ENCODE assay signal across 11 cellular contexts in the genomic region with DNA sequence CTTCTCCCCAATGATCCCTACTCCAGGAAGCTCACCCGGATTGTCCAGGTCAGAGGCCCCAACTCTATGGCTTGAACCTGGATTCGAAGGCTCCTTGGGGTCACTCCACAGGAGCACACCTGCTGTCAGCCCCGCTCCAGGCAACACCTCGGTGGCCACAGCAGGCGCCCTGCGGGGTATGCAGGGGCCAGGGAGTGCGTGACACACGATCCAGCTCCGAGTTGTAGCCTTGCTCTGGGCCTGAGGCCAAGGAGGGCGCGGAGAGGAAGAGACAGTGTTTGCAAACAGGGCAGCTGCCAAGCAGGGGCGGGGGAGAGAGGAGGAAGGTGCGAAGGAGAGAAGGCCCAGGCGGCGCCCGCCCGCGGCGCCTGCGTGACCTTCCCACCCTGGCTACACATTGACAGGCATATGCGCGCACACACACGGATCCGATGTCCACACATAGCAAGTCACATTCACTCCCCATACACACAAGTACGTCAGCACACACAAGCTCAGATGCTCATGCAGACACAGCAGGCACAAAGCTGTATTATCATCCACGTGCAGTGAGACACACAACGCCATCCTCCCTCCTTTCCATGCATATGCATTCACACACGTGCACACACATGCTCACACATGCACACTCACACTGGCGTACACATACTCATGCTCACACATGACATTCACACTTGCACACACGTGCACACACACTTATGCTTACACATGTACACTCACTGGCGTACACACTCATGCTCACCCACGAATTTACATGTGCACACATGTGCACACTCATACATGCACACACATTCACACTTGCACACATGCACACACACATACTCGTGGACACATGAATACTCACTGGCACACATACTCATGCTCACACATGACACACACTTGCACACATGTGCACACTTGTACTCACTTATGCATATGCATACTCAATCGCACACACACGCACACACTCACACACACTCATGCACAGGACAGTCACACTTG. TPM values are rescaled to one million over a fixed set of nuclear protein-coding genes. Genes with fewer than 3 reads are reported as not detected.
DNase-seq lines count a peak whose midpoint lies in the region; ATAC-seq and TF ChIP-seq lines count a peak whose summit lies in the region.
"Had no signal": no experiment of that assay in that cellular context is flagged by ENCODE, and none has a peak within 500 bp of the region (broad histone marks: within the 10 kb centered on the region; RNA-seq: fewer than 3 reads in every experiment).

No MANE protein-coding gene starts in this region.

- in situ Hi-C loops in ACHN (cut with HindIII; ENCODE audit: low pct_ligation_motif_present, low pct_unique_long_range_greater_than_20kb, low sequenced_read_pairs) = no loop called here
- in situ Hi-C loops in SK-MEL-5 (cut with HindIII; ENCODE audit: low pct_unique_long_range_greater_than_20kb, low sequenced_read_pairs) = no loop called here
- in situ Hi-C loops in transverse colon (cut with MboI; ENCODE audit: low pct_ligation_motif_present in 1 of 4, low pct_unique_long_range_greater_than_20kb in 1 of 4, low sequenced_read_pairs in 3 of 4) = no loop called here

- TF ChIP-seq CTCF in left ventricle myocardium inferior (IDR thresholded peaks at IDR 0.05; ENCODE audit: borderline replicate concordance) (no peak), transverse colon (IDR thresholded peaks at IDR 0.05) (no peak)

- no peaks in the 10 kb centered on the region for H3K36me3 ChIP-seq in left ventricle myocardium inferior
- H3K36me3 ChIP-seq in transverse colon = no peaks in the 10 kb centered on the region
- H3K36me3 ChIP-seq: thoracic aorta had no signal

- H3K4me3 ChIP-seq in left ventricle myocardium inferior = peak overlapping the region; percentile 38
- H3K4me3 ChIP-seq in transverse colon = no peak overlapping the region
- H3K4me3 ChIP-seq: SK-N-MC, thoracic aorta had no signal

- intact Hi-C loops in left ventricle myocardium inferior (cut with micrococcal nuclease) (no loop called here), transverse colon (cut with DNase I; ENCODE audit: low total_unique reads) (no loop called here)

- H3K4me1 ChIP-seq in left ventricle myocardium inferior (peaks cover 20% of the 10 kb centered on the region), transverse colon (peaks cover 5 to 11% (median 10%) of the 10 kb centered on the region in 4 donors)

- TF ChIP-seq POLR2A in transverse colon (IDR thresholded peaks at IDR 0.05) = no peak

- WGBS in transverse colon (ENCODE audit: low coverage in 1 of 2), 2 donors = 0 to 40% methylated on average over 2 to 23 of the region's 35 CpGs

- ATAC-seq in GM19035 (IDR thresholded peaks at IDR 0.05; ENCODE audit: unreplicated experiment) (no peak), GM21786 (IDR thresholded peaks at IDR 0.05; ENCODE audit: unreplicated experiment) (no peak)
- ATAC-seq: CD8-positive, alpha-beta T cell had no signal

- H3K27ac ChIP-seq in left ventricle myocardium inferior (replicated peaks) (peak overlapping the region; percentile 81), transverse colon (no peak overlapping the region)
- H3K27ac ChIP-seq: SK-N-MC, thoracic aorta had no signal

- no peak for TF ChIP-seq RAD21 in Ishikawa (IDR thresholded peaks at IDR 0.05; ENCODE audit: low read depth)

- peak; percentile 75 for TF ChIP-seq EP300 in Ishikawa (IDR thresholded peaks at IDR 0.05; ENCODE audit: borderline replicate concordance)
- TF ChIP-seq EP300 in transverse colon (IDR thresholded peaks at IDR 0.05; ENCODE audit: low read depth) = no peak

- H3K27me3 ChIP-seq in left ventricle myocardium inferior (ENCODE audit: low read depth) = peaks cover 24% of the 10 kb centered on the region
- peaks cover 4% of the 10 kb centered on the region for H3K27me3 ChIP-seq in transverse colon

- H3K9me3 ChIP-seq in left ventricle myocardium inferior (replicated peaks) (no peaks in the 10 kb centered on the region), transverse colon (no peaks in the 10 kb centered on the region)
- H3K9me3 ChIP-seq: thoracic aorta had no signal

- DNase-seq in ACHN = peak; percentile 41
- peak; percentile 23 for DNase-seq in SK-MEL-5 (ENCODE audit: low read depth, low spot score)
- peak; percentile 82 for DNase-seq in left ventricle myocardium inferior
- DNase-seq in transverse colon = peak; percentile 80
- no peak for DNase-seq in HPDE6-E6E7 (ENCODE audit: extremely low spot score)

TF ChIP-seq in Ishikawa, 13 proteins besides CTCF, POLR2A, EP300 and RAD21:
- TF ChIP-seq, protein P1, sequence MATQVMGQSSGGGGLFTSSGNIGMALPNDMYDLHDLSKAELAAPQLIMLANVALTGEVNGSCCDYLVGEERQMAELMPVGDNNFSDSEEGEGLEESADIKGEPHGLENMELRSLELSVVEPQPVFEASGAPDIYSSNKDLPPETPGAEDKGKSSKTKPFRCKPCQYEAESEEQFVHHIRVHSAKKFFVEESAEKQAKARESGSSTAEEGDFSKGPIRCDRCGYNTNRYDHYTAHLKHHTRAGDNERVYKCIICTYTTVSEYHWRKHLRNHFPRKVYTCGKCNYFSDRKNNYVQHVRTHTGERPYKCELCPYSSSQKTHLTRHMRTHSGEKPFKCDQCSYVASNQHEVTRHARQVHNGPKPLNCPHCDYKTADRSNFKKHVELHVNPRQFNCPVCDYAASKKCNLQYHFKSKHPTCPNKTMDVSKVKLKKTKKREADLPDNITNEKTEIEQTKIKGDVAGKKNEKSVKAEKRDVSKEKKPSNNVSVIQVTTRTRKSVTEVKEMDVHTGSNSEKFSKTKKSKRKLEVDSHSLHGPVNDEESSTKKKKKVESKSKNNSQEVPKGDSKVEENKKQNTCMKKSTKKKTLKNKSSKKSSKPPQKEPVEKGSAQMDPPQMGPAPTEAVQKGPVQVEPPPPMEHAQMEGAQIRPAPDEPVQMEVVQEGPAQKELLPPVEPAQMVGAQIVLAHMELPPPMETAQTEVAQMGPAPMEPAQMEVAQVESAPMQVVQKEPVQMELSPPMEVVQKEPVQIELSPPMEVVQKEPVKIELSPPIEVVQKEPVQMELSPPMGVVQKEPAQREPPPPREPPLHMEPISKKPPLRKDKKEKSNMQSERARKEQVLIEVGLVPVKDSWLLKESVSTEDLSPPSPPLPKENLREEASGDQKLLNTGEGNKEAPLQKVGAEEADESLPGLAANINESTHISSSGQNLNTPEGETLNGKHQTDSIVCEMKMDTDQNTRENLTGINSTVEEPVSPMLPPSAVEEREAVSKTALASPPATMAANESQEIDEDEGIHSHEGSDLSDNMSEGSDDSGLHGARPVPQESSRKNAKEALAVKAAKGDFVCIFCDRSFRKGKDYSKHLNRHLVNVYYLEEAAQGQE (IDR thresholded peaks at IDR 0.05; ENCODE audit: low read depth) = no peak
- TF ChIP-seq CREB1 (IDR thresholded peaks at IDR 0.05; ENCODE audit: low read depth) (no peak; the same call in 1 of the 2 replicates), FOXM1 (IDR thresholded peaks at IDR 0.05; ENCODE audit: borderline replicate concordance, low read depth) (no peak), TCF12 (IDR thresholded peaks at IDR 0.05; ENCODE audit: low read depth) (peak; percentile 90), EGR1 (IDR thresholded peaks at IDR 0.05) (peak; percentile 25; the same call in 1 of the 2 replicates), TAF1 (IDR thresholded peaks at IDR 0.05; ENCODE audit: low read depth) (no peak), ZBTB7A (IDR thresholded peaks at IDR 0.05; ENCODE audit: low read depth) (peak; percentile 47; the same call in 1 of the 2 replicates), NFIC (IDR thresholded peaks at IDR 0.05) (peak; percentile 97), TEAD4 (IDR thresholded peaks at IDR 0.05) (peak; percentile 78), YY1 (IDR thresholded peaks at IDR 0.05; ENCODE audit: low read depth) (no peak), CEBPB (IDR thresholded peaks at IDR 0.05) (peak; percentile 35; the same call in 1 of the 2 replicates)
- TF ChIP-seq, protein P2, sequence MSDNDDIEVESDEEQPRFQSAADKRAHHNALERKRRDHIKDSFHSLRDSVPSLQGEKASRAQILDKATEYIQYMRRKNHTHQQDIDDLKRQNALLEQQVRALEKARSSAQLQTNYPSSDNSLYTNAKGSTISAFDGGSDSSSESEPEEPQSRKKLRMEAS (IDR thresholded peaks at IDR 0.05) = peak; percentile 98
- TF ChIP-seq, protein P3, sequence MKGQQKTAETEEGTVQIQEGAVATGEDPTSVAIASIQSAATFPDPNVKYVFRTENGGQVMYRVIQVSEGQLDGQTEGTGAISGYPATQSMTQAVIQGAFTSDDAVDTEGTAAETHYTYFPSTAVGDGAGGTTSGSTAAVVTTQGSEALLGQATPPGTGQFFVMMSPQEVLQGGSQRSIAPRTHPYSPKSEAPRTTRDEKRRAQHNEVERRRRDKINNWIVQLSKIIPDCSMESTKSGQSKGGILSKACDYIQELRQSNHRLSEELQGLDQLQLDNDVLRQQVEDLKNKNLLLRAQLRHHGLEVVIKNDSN (IDR thresholded peaks at IDR 0.05) = peak; percentile 23; the same call in 1 of the 2 replicates

RNA-seq across cellular contexts. Expression of a gene that starts 10.4 kb away (rescaled TPM):
- total RNA-seq in SK-MEL-5 (2014; rRNA removed; shearing (Covaris generic)) = not detected in 2 replicates
- not detected in 2 replicates for polyA plus RNA-seq in SK-MEL-5 (2015; cell fraction: cytosol; rRNA removed)
- not detected in 2 replicates for polyA plus RNA-seq in SK-MEL-5 (2015; cell fraction: nucleus; rRNA removed)
- total RNA-seq in left ventricle myocardium inferior = 6.5 TPM
- not detected for total RNA-seq in transverse colon
- total RNA-seq: CD8-positive, alpha-beta T cell; thoracic aorta had no signal

RNA-seq across cellular contexts. Expression of a gene that starts 18.8 kb away (rescaled TPM):
- not detected in 2 replicates for total RNA-seq in SK-MEL-5 (2014; rRNA removed; shearing (Covaris generic))
- polyA plus RNA-seq in SK-MEL-5 (2015; cell fraction: cytosol; rRNA removed) = not detected in 2 replicates
- polyA plus RNA-seq in SK-MEL-5 (2015; cell fraction: nucleus; rRNA removed) = not detected in 2 replicates
- 21.1 TPM for total RNA-seq in left ventricle myocardium inferior
- not detected for total RNA-seq in transverse colon
- total RNA-seq: CD8-positive, alpha-beta T cell; thoracic aorta had no signal

RNA-seq across cellular contexts. Expression of a gene that starts 38.3 kb away (rescaled TPM):
- 0.05 TPM in 1 of 2 replicates, not detected in the other for total RNA-seq in SK-MEL-5 (2014; rRNA removed; shearing (Covaris generic))
- polyA plus RNA-seq in SK-MEL-5 (2015; cell fraction: cytosol; rRNA removed) = 0.03 TPM in 1 of 2 replicates, not detected in the other
- 0.15 TPM in 1 of 2 replicates, not detected in the other for polyA plus RNA-seq in SK-MEL-5 (2015; cell fraction: nucleus; rRNA removed)
- total RNA-seq in left ventricle myocardium inferior (3.7 TPM), transverse colon (10 to 100 TPM in 2 of 4 donors, 1 to 10 TPM in 2; 3.4 to 41.2 (median 11.1) TPM)

RNA-seq across cellular contexts. Expression of a gene that starts 41.5 kb away (rescaled TPM):
- total RNA-seq in SK-MEL-5 (2014; rRNA removed; shearing (Covaris generic)) = 11.8 TPM in 2 replicates
- 25.5 and 30.8 TPM in 2 replicates for polyA plus RNA-seq in SK-MEL-5 (2015; cell fraction: cytosol; rRNA removed)
- polyA plus RNA-seq in SK-MEL-5 (2015; cell fraction: nucleus; rRNA removed) = 63.0 and 82.9 TPM in 2 replicates
- 5.2 TPM for total RNA-seq in left ventricle myocardium inferior
- 1 to 10 TPM in 2 of 4 donors, not detected in 2; 2.1 to 2.7 TPM for total RNA-seq in transverse colon

RNA-seq across cellular contexts. Expression of a gene that starts 50.1 kb away (rescaled TPM):
- 0.71 and 3.1 TPM in 2 replicates for total RNA-seq in SK-MEL-5 (2014; rRNA removed; shearing (Covaris generic))
- polyA plus RNA-seq in SK-MEL-5 (2015; cell fraction: cytosol; rRNA removed) = 9.5 and 9.7 TPM in 2 replicates
- polyA plus RNA-seq in SK-MEL-5 (2015; cell fraction: nucleus; rRNA removed) = 1.5 and 2.8 TPM in 2 replicates
- total RNA-seq in left ventricle myocardium inferior = 5.4 TPM
- total RNA-seq in transverse colon = 1 to 10 TPM; 5.9 to 7.6 (median 6.4) TPM

Comparison
In these comparisons a context has a peak if more than half of its experiments do, and no peak if none do; other contexts are left out.
1. RNA of a gene that starts 18.8 kb away (total RNA-seq): 21.1 TPM in left ventricle myocardium inferior (single experiment); not detected in SK-MEL-5 and not detected in transverse colon; every median in the first group is over 10 times any median in the second.